ENCODE assay signal across 9 cellular contexts in the genomic region with DNA sequence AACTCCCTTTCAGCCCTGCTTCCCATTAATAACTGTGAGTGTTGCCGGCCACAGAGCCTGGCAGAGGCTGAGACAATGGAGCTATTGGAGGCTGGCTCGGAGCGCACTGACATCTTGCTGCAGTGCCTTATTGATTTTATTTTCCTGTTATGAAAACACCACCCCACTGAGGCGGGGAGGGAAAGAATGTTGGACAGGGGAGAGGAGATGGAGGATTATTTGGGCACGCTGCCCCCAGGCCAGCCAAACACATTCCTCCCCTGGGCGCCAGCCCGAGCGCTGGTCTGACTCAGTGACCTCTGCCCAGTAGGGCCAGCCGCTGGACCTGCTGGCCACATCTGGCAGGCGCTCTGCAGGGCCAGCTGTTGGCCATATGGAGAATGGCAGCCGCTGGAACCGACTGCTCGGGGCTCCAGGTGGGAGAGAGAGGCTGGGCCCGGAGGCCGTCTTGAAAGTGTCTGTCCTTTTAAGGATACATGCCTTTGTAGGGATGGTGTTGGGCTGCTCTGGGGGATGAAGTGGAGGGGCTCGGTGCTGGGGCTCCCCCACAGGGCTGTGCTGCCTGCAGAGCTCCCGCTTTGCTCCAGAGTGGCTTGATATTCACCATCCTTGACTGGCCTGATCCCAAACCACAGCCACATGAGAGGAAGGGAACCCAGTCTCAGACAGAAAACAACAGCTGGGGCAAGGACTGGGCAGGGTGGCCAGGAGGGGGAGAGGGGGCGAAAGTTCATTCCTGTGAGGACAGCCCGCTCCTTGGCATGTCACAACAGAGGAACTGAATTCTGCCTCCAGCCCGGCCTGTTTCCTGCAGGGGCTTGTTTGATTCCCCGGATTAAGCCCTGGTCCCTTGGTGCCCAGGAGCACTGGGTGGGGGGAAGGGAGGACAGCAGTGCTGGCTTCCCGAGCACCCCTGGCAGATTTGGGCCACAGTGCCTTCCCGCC.
A peak's percentile ranks its signal among the peaks of the same experiment; 100 is the strongest.
DNase-seq lines count a peak whose midpoint lies in the region; ATAC-seq and TF ChIP-seq lines count a peak whose summit lies in the region.
"Had no signal": no experiment of that assay in that cellular context is flagged by ENCODE, and none has a peak within 500 bp of the region (broad histone marks: within the 10 kb centered on the region; RNA-seq: fewer than 3 reads in every experiment).

No MANE protein-coding gene starts in this region.

- H3K4me3 ChIP-seq in naive thymus-derived CD4-positive, alpha-beta T cell (ENCODE audit: low read length): no peak overlapping the region

- peak overlapping the region; percentile 41; the same call in 1 of the 2 replicates for H3K27ac Mint-ChIP-seq in WTC11
- peak overlapping the region; percentile 76 for H3K27ac Mint-ChIP-seq in osteocyte (ENCODE audit: unreplicated experiment)
- H3K27ac Mint-ChIP-seq in naive thymus-derived CD4-positive, alpha-beta T cell: no peak overlapping the region

- POLR2A ChIA-PET in WTC11 (lab: Charles Lee): no interaction called here
- POLR2A ChIA-PET in naive thymus-derived CD4-positive, alpha-beta T cell (lab: Charles Lee): no interaction called here

- no peaks in the 10 kb centered on the region for H3K27me3 ChIP-seq in naive thymus-derived CD4-positive, alpha-beta T cell (ENCODE audit: control insufficient read depth in 2 of 2, insufficient read depth in 2 of 2, low read length in 2 of 2)

- H3K9me3 ChIP-seq in naive thymus-derived CD4-positive, alpha-beta T cell (ENCODE audit: control insufficient read depth in 2 of 3, low read length in 3 of 3): no peaks in the 10 kb centered on the region

- peak in 10 of 14 donors; percentile 28 to 80 (median 54) for DNase-seq in C1 segment of cervical spinal cord (lab: John Stamatoyannopoulos, UW)
- peak; percentile 36 for DNase-seq in WTC11 (ENCODE audit: low spot score)
- peak; percentile 74 for DNase-seq in globus pallidus (ENCODE audit: low spot score)
- DNase-seq in osteocyte (ENCODE audit: extremely low spot score, unreplicated experiment): peak; percentile 92
- no peak for DNase-seq in HK-2 (ENCODE audit: unreplicated experiment)
- DNase-seq in naive thymus-derived CD4-positive, alpha-beta T cell: no peak
- DNase-seq: NCI-H1436 had no signal

- H3K4me3 Mint-ChIP-seq in WTC11: no peak overlapping the region
- no peak overlapping the region for H3K4me3 Mint-ChIP-seq in osteocyte (ENCODE audit: unreplicated experiment)
- no peak overlapping the region for H3K4me3 Mint-ChIP-seq in naive thymus-derived CD4-positive, alpha-beta T cell

- CTCF ChIA-PET in WTC11 (lab: Charles Lee): interaction anchor here (0.6 to 1.5 kb wide), 5 partner anchors 31 to 87 kb away, joined by 3 to 4 read pairs (median 3); no protein-coding TSS in a partner anchor
- CTCF ChIA-PET in naive thymus-derived CD4-positive, alpha-beta T cell (lab: Charles Lee): no interaction called here

- no peaks in the 10 kb centered on the region for H3K4me1 ChIP-seq in naive thymus-derived CD4-positive, alpha-beta T cell (ENCODE audit: control insufficient read depth in 2 of 2, insufficient read depth in 2 of 2, low read length in 2 of 2)

- H3K36me3 ChIP-seq in naive thymus-derived CD4-positive, alpha-beta T cell (ENCODE audit: control insufficient read depth in 2 of 3, insufficient read depth in 3 of 3, low read length in 3 of 3): peaks cover 0 to 4% (median 0%) of the 10 kb centered on the region in 3 experiments

- H3K9me3 Mint-ChIP-seq in WTC11 (no peaks in the 10 kb centered on the region), osteocyte (ENCODE audit: unreplicated experiment) (no peaks in the 10 kb centered on the region)
- H3K9me3 Mint-ChIP-seq in naive thymus-derived CD4-positive, alpha-beta T cell: no peaks in the 10 kb centered on the region

- H3K36me3 Mint-ChIP-seq in WTC11 (no peaks in the 10 kb centered on the region), osteocyte (ENCODE audit: unreplicated experiment) (no peaks in the 10 kb centered on the region)
- peaks cover 0 to 28% (median 4%) of the 10 kb centered on the region in 5 donors for H3K36me3 Mint-ChIP-seq in naive thymus-derived CD4-positive, alpha-beta T cell

- H3K4me1 Mint-ChIP-seq in WTC11 (peaks cover 10% of the 10 kb centered on the region), osteocyte (ENCODE audit: unreplicated experiment) (peaks cover 36% of the 10 kb centered on the region)
- H3K4me1 Mint-ChIP-seq in naive thymus-derived CD4-positive, alpha-beta T cell: peaks cover 0 to 3% (median 0%) of the 10 kb centered on the region in 7 donors

- no peaks in the 10 kb centered on the region for H3K27me3 Mint-ChIP-seq in WTC11 (ENCODE audit: low read depth)
- peaks cover 10% of the 10 kb centered on the region for H3K27me3 Mint-ChIP-seq in osteocyte (ENCODE audit: unreplicated experiment)
- H3K27me3 Mint-ChIP-seq in naive thymus-derived CD4-positive, alpha-beta T cell: no peaks in the 10 kb centered on the region

- peak; percentile 32 for ATAC-seq in WTC11
- ATAC-seq in HG02852 (IDR thresholded peaks at IDR 0.05; ENCODE audit: unreplicated experiment): no peak
- no peak for ATAC-seq in GM19455 (IDR thresholded peaks at IDR 0.05; ENCODE audit: unreplicated experiment)
- no peak for ATAC-seq in naive thymus-derived CD4-positive, alpha-beta T cell

- intact Hi-C loops in naive thymus-derived CD4-positive, alpha-beta T cell (cut with micrococcal nuclease): loop anchor here in 1 of 2 donors (10.0 kb wide), 1 partner anchor 1209 kb away; no protein-coding TSS in a partner anchor

- H3K27ac ChIP-seq in naive thymus-derived CD4-positive, alpha-beta T cell (ENCODE audit: low read depth, low read length): no peak overlapping the region

- TF ChIP-seq CTCF in WTC11 (IDR thresholded peaks at IDR 0.05) (no peak), osteocyte (IDR thresholded peaks at IDR 0.05) (peak; percentile 26)

TF ChIP-seq in WTC11, 78 proteins besides CTCF, POLR2A, EP300 and RAD21 (continues in another document):
- TF ChIP-seq, protein P1, sequence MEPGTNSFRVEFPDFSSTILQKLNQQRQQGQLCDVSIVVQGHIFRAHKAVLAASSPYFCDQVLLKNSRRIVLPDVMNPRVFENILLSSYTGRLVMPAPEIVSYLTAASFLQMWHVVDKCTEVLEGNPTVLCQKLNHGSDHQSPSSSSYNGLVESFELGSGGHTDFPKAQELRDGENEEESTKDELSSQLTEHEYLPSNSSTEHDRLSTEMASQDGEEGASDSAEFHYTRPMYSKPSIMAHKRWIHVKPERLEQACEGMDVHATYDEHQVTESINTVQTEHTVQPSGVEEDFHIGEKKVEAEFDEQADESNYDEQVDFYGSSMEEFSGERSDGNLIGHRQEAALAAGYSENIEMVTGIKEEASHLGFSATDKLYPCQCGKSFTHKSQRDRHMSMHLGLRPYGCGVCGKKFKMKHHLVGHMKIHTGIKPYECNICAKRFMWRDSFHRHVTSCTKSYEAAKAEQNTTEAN (CRISPR knock-in tag; IDR thresholded peaks at IDR 0.05): no peak
- TF ChIP-seq, protein P2, sequence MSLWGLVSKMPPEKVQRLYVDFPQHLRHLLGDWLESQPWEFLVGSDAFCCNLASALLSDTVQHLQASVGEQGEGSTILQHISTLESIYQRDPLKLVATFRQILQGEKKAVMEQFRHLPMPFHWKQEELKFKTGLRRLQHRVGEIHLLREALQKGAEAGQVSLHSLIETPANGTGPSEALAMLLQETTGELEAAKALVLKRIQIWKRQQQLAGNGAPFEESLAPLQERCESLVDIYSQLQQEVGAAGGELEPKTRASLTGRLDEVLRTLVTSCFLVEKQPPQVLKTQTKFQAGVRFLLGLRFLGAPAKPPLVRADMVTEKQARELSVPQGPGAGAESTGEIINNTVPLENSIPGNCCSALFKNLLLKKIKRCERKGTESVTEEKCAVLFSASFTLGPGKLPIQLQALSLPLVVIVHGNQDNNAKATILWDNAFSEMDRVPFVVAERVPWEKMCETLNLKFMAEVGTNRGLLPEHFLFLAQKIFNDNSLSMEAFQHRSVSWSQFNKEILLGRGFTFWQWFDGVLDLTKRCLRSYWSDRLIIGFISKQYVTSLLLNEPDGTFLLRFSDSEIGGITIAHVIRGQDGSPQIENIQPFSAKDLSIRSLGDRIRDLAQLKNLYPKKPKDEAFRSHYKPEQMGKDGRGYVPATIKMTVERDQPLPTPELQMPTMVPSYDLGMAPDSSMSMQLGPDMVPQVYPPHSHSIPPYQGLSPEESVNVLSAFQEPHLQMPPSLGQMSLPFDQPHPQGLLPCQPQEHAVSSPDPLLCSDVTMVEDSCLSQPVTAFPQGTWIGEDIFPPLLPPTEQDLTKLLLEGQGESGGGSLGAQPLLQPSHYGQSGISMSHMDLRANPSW (CRISPR knock-in tag; conservative IDR thresholded peaks at IDR 0.05; ENCODE audit: low read depth): no peak
- TF ChIP-seq ZNF317 (CRISPR knock-in tag; IDR thresholded peaks at IDR 0.05; ENCODE audit: borderline replicate concordance, low read depth) (no peak), RELA (CRISPR knock-in tag; IDR thresholded peaks at IDR 0.05; ENCODE audit: borderline replicate concordance) (no peak)
- TF ChIP-seq, protein P3, sequence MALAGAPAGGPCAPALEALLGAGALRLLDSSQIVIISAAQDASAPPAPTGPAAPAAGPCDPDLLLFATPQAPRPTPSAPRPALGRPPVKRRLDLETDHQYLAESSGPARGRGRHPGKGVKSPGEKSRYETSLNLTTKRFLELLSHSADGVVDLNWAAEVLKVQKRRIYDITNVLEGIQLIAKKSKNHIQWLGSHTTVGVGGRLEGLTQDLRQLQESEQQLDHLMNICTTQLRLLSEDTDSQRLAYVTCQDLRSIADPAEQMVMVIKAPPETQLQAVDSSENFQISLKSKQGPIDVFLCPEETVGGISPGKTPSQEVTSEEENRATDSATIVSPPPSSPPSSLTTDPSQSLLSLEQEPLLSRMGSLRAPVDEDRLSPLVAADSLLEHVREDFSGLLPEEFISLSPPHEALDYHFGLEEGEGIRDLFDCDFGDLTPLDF (CRISPR knock-in tag; IDR thresholded peaks at IDR 0.05): no peak
- TF ChIP-seq, protein P4, sequence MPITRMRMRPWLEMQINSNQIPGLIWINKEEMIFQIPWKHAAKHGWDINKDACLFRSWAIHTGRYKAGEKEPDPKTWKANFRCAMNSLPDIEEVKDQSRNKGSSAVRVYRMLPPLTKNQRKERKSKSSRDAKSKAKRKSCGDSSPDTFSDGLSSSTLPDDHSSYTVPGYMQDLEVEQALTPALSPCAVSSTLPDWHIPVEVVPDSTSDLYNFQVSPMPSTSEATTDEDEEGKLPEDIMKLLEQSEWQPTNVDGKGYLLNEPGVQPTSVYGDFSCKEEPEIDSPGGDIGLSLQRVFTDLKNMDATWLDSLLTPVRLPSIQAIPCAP (CRISPR knock-in tag; IDR thresholded peaks at IDR 0.05): no peak

Comparison
In these comparisons a context has a peak if more than half of its experiments do, and no peak if none do; other contexts are left out.
1. DNase-seq: peak in C1 segment of cervical spinal cord (10 of 14), WTC11 (single experiment), globus pallidus (single experiment) and osteocyte (single experiment); none in HK-2 (single experiment) and naive thymus-derived CD4-positive, alpha-beta T cell (0 of 9).
2. H3K27ac Mint-ChIP-seq: peak in WTC11 (single experiment) and osteocyte (single experiment); none in naive thymus-derived CD4-positive, alpha-beta T cell (0 of 9).